8 cellular contexts compared by ENCODE assay signal in genomic region chr2:66433695-66433944, GRCh38. TPM values are rescaled to one million over a fixed set of nuclear protein-coding genes. Genes with fewer than 3 reads are reported as not detected.
DNase-seq lines count a peak whose midpoint lies in the region; ATAC-seq and TF ChIP-seq lines count a peak whose summit lies in the region.

No MANE protein-coding gene starts in this region.

- H3K27me3 ChIP-seq in duodenal mucosa (ENCODE audit: control insufficient read depth in 1 of 2, insufficient read depth in 2 of 2, low read length in 2 of 2), result peaks cover 43 to 64% of the 10 kb centered on the region in 2 donors

- TF ChIP-seq CTCF in AG04449 (IDR thresholded peaks at IDR 0.05; ENCODE audit: insufficient read depth, low read length, missing control alignments) (no peak), LNCaP clone FGC (IDR thresholded peaks at IDR 0.05; ENCODE audit: control insufficient read depth, extremely low read depth, insufficient read depth) (no peak), natural killer cell (IDR thresholded peaks at IDR 0.05) (no peak)

- peak overlapping the region; percentile 67 for H3K4me3 ChIP-seq in AG04449 (ENCODE audit: low read depth, low read length)
- H3K4me3 ChIP-seq in LNCaP clone FGC (ENCODE audit: low read depth, low read length), result peak overlapping the region; percentile 62
- H3K4me3 ChIP-seq in duodenal mucosa (ENCODE audit: low read depth in 1 of 2, low read length in 2 of 2), result peak overlapping the region; percentile 76 to 77

- no peak for DNase-seq in AG04449 (ENCODE audit: low read depth, low spot score)
- DNase-seq in LNCaP clone FGC (ENCODE audit: low read depth), result no peak
- DNase-seq in natural killer cell, result no peak
- no peak for DNase-seq in DMS 273 (lab: John Stamatoyannopoulos, UW; ENCODE audit: unreplicated experiment)
- no peak for DNase-seq in NOMO-1 treated with DMSO at 0.1 percent for 48 hours (lab: John Stamatoyannopoulos, UW; ENCODE audit: unreplicated experiment)
- DNase-seq in NCI-H187 treated with DMSO at 0.1 percent for 48 hours (lab: John Stamatoyannopoulos, UW), result no peak
- DNase-seq in SK-N-DZ (ENCODE audit: low spot score), result no peak

- H3K27me3 Mint-ChIP-seq in natural killer cell (ENCODE audit: low read depth in 2 of 2), result peaks cover 63 to 75% of the 10 kb centered on the region in 2 donors

- H3K9ac ChIP-seq in duodenal mucosa (ENCODE audit: low read depth in 1 of 2, low read length in 2 of 2), result peak overlapping the region; percentile 27 to 63

- CTCF ChIA-PET in AG04449 (lab: Yijun Ruan, JAX), result interaction anchor here (0.6 to 7.1 kb wide), 15 partner anchors 8 to 1413 kb away, joined by 3 to 62 read pairs (median 3); no protein-coding TSS in a partner anchor

- no peaks in the 10 kb centered on the region for H3K9me3 Mint-ChIP-seq in natural killer cell

- ATAC-seq in natural killer cell, result no peak

- POLR2A ChIA-PET in AG04449 (lab: Yijun Ruan, JAX), result interaction anchor here (0.5 to 3.5 kb wide), 13 partner anchors 12 to 1217 kb away, joined by 3 to 55 read pairs (median 3); no protein-coding TSS in a partner anchor

- no peaks in the 10 kb centered on the region for H3K9me3 ChIP-seq in duodenal mucosa (ENCODE audit: control insufficient read depth in 1 of 2, low read length in 2 of 2)

- peak overlapping the region; percentile 73 for H3K27ac ChIP-seq in duodenal mucosa (ENCODE audit: low read depth, low read length)

- H3K4me1 ChIP-seq in duodenal mucosa (ENCODE audit: control insufficient read depth in 1 of 2, insufficient read depth in 2 of 2, low read length in 2 of 2), result peaks cover 8 to 25% of the 10 kb centered on the region in 2 donors

- no peaks in the 10 kb centered on the region for H3K36me3 ChIP-seq in duodenal mucosa (ENCODE audit: control insufficient read depth in 1 of 2, insufficient read depth in 2 of 2, low read length in 2 of 2)

- no peaks in the 10 kb centered on the region for H3K36me3 Mint-ChIP-seq in natural killer cell

- intact Hi-C loops in natural killer cell (cut with micrococcal nuclease), result loop anchor here (10.0 kb wide), 1 partner anchor 141 kb away; no protein-coding TSS in a partner anchor

- peak overlapping the region; percentile 95 for H3K4me3 Mint-ChIP-seq in natural killer cell

- peaks cover 36 to 38% of the 10 kb centered on the region in 2 donors for H3K4me1 Mint-ChIP-seq in natural killer cell

- peak overlapping the region in 1 of 2 donors; percentile 70 for H3K27ac Mint-ChIP-seq in natural killer cell

RNA-seq across cellular contexts. Expression of gene MEIS1, which starts 1.3 kb away (rescaled TPM):
- 1 to 10 TPM; 2.0 to 5.4 (median 3.6) TPM for total RNA-seq in natural killer cell
- 64.0 and 65.2 TPM in 2 replicates for polyA plus RNA-seq in SK-N-DZ (2014; cell fraction: cytosol; rRNA removed)
- polyA plus RNA-seq in SK-N-DZ (2014; cell fraction: nucleus; rRNA removed), result 93.6 and 97.2 TPM in 2 replicates
